Comparison of ENCODE assay signal across 15 cellular contexts in genomic region chr20:2729251-2729713, GRCh38. TPM values are rescaled to one million over a fixed set of nuclear protein-coding genes. Genes with fewer than 3 reads are reported as not detected.
DNase-seq lines count a peak whose midpoint lies in the region; ATAC-seq, FAIRE-seq and TF ChIP-seq lines count a peak whose summit lies in the region.
"Had no signal": no experiment of that assay in that cellular context is flagged by ENCODE, and none has a peak within 500 bp of the region (broad histone marks: within the 10 kb centered on the region; RNA-seq: fewer than 3 reads in every experiment).

No MANE protein-coding gene starts in this region.

- FAIRE-seq in GM12891 (lab: Jason Lieb, UNC) (peak; percentile 47), K562 (lab: Jason Lieb, UNC) (no peak)
- FAIRE-seq: GM19239 had no signal

- in situ Hi-C loops in K562 (cut with MboI), result no loop called here
- in situ Hi-C loops in transverse colon (cut with MboI; ENCODE audit: low pct_ligation_motif_present in 1 of 4, low pct_unique_long_range_greater_than_20kb in 1 of 4, low sequenced_read_pairs in 3 of 4), result no loop called here

- H4K20me1 ChIP-seq in K562 (replicated peaks; ENCODE audit: control insufficient read depth, insufficient read depth, low read length), result no peaks in the 10 kb centered on the region

- H3K36me3 ChIP-seq in BE2C, result no peaks in the 10 kb centered on the region
- H3K36me3 ChIP-seq in K562 (ENCODE audit: control insufficient read depth, insufficient read depth, low read length), result no peaks in the 10 kb centered on the region
- no peaks in the 10 kb centered on the region for H3K36me3 ChIP-seq in transverse colon

- POLR2A ChIA-PET in K562 (lab: Yijun Ruan, JAX), result interaction anchor here (0.8 kb wide), 1 partner anchor 16 kb away, joined by 3 read pairs; no protein-coding TSS in a partner anchor

- CTCF ChIA-PET in K562 (lab: Yijun Ruan, JAX; ENCODE audit: low intra/inter-chr PET ratio), result no interaction called here

- TF ChIP-seq POLR2A in GM12891 (IDR thresholded peaks at IDR 0.05; ENCODE audit: low read depth, low read length) (no peak), K562 (conservative IDR thresholded peaks at IDR 0.05) (no peak), transverse colon (IDR thresholded peaks at IDR 0.05) (no peak)

- TF ChIP-seq CTCF in BE2C (IDR thresholded peaks at IDR 0.05; ENCODE audit: low read depth, low read length) (no peak), K562 (IDR thresholded peaks at IDR 0.05 in 2 of 3, conservative IDR thresholded peaks at IDR 0.05 in 1 of 3; ENCODE audit: insufficient read depth in 2 of 3, low read depth in 1 of 3, low read length in 3 of 3) (no peak), transverse colon (IDR thresholded peaks at IDR 0.05) (no peak), coronary artery (IDR thresholded peaks at IDR 0.05) (no peak)

- no peak for TF ChIP-seq RAD21 in K562 (CRISPR knock-in tag; conservative IDR thresholded peaks at IDR 0.05 in 1 of 2, IDR thresholded peaks at IDR 0.05 in 1 of 2)

- no peak for TF ChIP-seq EP300 in K562 (IDR thresholded peaks at IDR 0.05; ENCODE audit: low read length)
- no peak for TF ChIP-seq EP300 in transverse colon (IDR thresholded peaks at IDR 0.05; ENCODE audit: low read depth)

- no peaks in the 10 kb centered on the region for H3K79me2 ChIP-seq in K562 (ENCODE audit: control insufficient read depth, insufficient read depth, low read length)

- H3K4me3 ChIP-seq in BE2C (ENCODE audit: low read depth, low read length), result no peak overlapping the region
- no peak overlapping the region for H3K4me3 ChIP-seq in K562
- H3K4me3 ChIP-seq in transverse colon, result no peak overlapping the region
- no peak overlapping the region for H3K4me3 ChIP-seq in coronary artery

- H3K9me3 ChIP-seq in BE2C (no peaks in the 10 kb centered on the region), K562 (replicated peaks; ENCODE audit: control insufficient read depth, insufficient read depth, low read depth, low read length) (no peaks in the 10 kb centered on the region), transverse colon (peaks cover 0 to 7% of the 10 kb centered on the region in 2 donors)

- 0% methylated on average over 6 of the region's 6 CpGs for WGBS in K562 (ENCODE audit: insufficient coverage, low coverage, missing lambda C conversion rate)
- WGBS in transverse colon (ENCODE audit: low coverage in 1 of 2), 2 donors, result 44 to 71% methylated on average over 2 to 6 of the region's 6 CpGs

- H2AFZ ChIP-seq in K562 (ENCODE audit: low read depth, low read length), result no peak overlapping the region

- BruUV-seq in K562 (replicated peaks; lab: Mats Ljungman, UMichigan), result no TSS peak

- H3K27me3 ChIP-seq in BE2C, result peaks cover 3% of the 10 kb centered on the region; the same call in 1 of the 2 replicates
- peaks cover 0 to 12% of the 10 kb centered on the region in 2 experiments; a peak in 3 of 5 replicates for H3K27me3 ChIP-seq in K562 (ENCODE audit: control insufficient read depth in 2 of 2, insufficient read depth in 2 of 2, low read length in 2 of 2)
- peaks cover 15% of the 10 kb centered on the region for H3K27me3 ChIP-seq in transverse colon

- no peak overlapping the region for H3K4me2 ChIP-seq in K562 (ENCODE audit: insufficient read depth, low read length)

- H3K27ac ChIP-seq in K562 (ENCODE audit: extremely low read depth, low read depth, low read length) (no peak overlapping the region), transverse colon (no peak overlapping the region), coronary artery (no peak overlapping the region)

- H3K9ac ChIP-seq in K562 (ENCODE audit: insufficient read depth in 1 of 2, low read depth in 2 of 2, low read length in 2 of 2), result no peak overlapping the region

- H3K9me1 ChIP-seq in K562 (ENCODE audit: control insufficient read depth, insufficient read depth, low read length), result no peaks in the 10 kb centered on the region

- H3K4me1 ChIP-seq in BE2C (no peaks in the 10 kb centered on the region; the same call in 1 of the 2 replicates), K562 (replicated peaks in 1 of 2; ENCODE audit: control insufficient read depth in 2 of 2, insufficient read depth in 2 of 2, low read length in 2 of 2) (no peaks in the 10 kb centered on the region), transverse colon (no peaks in the 10 kb centered on the region)
- H3K4me1 ChIP-seq: Caco-2 had no signal

- DNase-seq in BE2C, result peak; percentile 38
- no peak for DNase-seq in GM12891 (ENCODE audit: insufficient read length, low spot score)
- DNase-seq in UCSD-AML1 (lab: John Stamatoyannopoulos, UW; ENCODE audit: unreplicated experiment), result peak; percentile 60
- DNase-seq in K562 (ENCODE audit: extremely low read depth in 1 of 4, low spot score in 3 of 4), result peak in 2 of 4 experiments; percentile 14 to 21
- DNase-seq in ureter (ENCODE audit: low spot score), result no peak
- DNase-seq in transverse colon, result no peak
- DNase-seq in coronary artery (ENCODE audit: low spot score), result no peak
- DNase-seq: Caco-2, dermis blood vessel endothelial cell, glutamatergic neuron, HCEC 1CT, NCI-H524 treated with DMSO at 0.1 percent for 48 hours, trophoblast cell had no signal

- intact Hi-C loops in K562 (cut with micrococcal nuclease), result no loop called here
- intact Hi-C loops in transverse colon (cut with DNase I; ENCODE audit: low total_unique reads), result no loop called here

- ATAC-seq in K562 (peak; percentile 68), esophagus mucosa (no peak)

TF ChIP-seq in GM12891, 5 proteins besides CTCF, POLR2A, EP300 and RAD21:
- TF ChIP-seq SPI1 (IDR thresholded peaks at IDR 0.05; ENCODE audit: low read depth, low read length) (peak; percentile 67), TAF1 (IDR thresholded peaks at IDR 0.05; ENCODE audit: low read depth, low read length) (no peak)

TF ChIP-seq in K562, 482 proteins besides CTCF, POLR2A, EP300 and RAD21:
- peak; percentile 15; the same call in 1 of the 2 replicates for TF ChIP-seq TCF3 (CRISPR knock-in tag; IDR thresholded peaks at IDR 0.05)
- TF ChIP-seq SPI1 (IDR thresholded peaks at IDR 0.05; ENCODE audit: borderline replicate concordance, low read depth, low read length), result peak; percentile 51; the same call in 1 of the 2 replicates
- peak; percentile 52 for TF ChIP-seq CBFA2T3 (IDR thresholded peaks at IDR 0.05)
- TF ChIP-seq ZNF121 (CRISPR knock-in tag; conservative IDR thresholded peaks at IDR 0.05), result no peak
- TF ChIP-seq CBFA2T2 (conservative IDR thresholded peaks at IDR 0.05), result peak; percentile 18; the same call in 1 of the 2 replicates
- TF ChIP-seq ARID1B (IDR thresholded peaks at IDR 0.05), result 0 out of 2 replicates have a peak, but pooled peaks have one; percentile 10
- no peak for TF ChIP-seq GTF3C2 (IDR thresholded peaks at IDR 0.05; ENCODE audit: borderline replicate concordance, extremely low read depth, insufficient read length)
- TF ChIP-seq RCOR1 (IDR thresholded peaks at IDR 0.05; ENCODE audit: borderline replicate concordance in 1 of 2, low read depth in 2 of 2, low read length in 2 of 2), result peak in 1 of 2 experiments; percentile 58; a peak in 1 of 4 replicates

RNA-seq across cellular contexts. Expression of gene EBF4, which starts 36.7 kb away (rescaled TPM):
- polyA plus RNA-seq in BE2C (2012; ENCODE audit: insufficient read depth, insufficient read length, low read depth), result 1.7 TPM
- polyA plus RNA-seq in GM12891 (2012; ENCODE audit: low read depth, missing spikeins), result not detected
- total RNA-seq in K562 (2011; cell fraction: chromatin; rRNA removed; ENCODE audit: low replicate concordance), result 0.25 and 0.62 TPM in 2 replicates
- 0.17 and 0.39 TPM in 2 replicates for total RNA-seq in K562 (2011; cell fraction: nucleolus; rRNA removed)
- not detected in 2 replicates for total RNA-seq in K562 (2011; cell fraction: nucleoplasm; rRNA removed)
- total RNA-seq in K562 (2014; rRNA removed) (0.09 TPM in 1 of 2 replicates, not detected in the other), K562 (2014; rRNA removed; fragmentation: Illumina TruSeq; extraction: Trizol) (not detected in 2 replicates), K562 (2015; rRNA removed; fragmentation: Illumina TruSeq; extraction: Trizol) (not detected in 2 replicates), K562 (2021) (not detected in 2 replicates), ureter (30.3 TPM), transverse colon (100 to 1,000 TPM in 1 of 4 donors, 1 to 10 TPM in 3; 3.7 to 101 (median 5.4) TPM), esophagus mucosa (1.7 TPM)
- polyA plus RNA-seq in K562 (2011; rRNA removed) (0.04 TPM in 1 of 2 replicates, not detected in the other), K562 (2014; fragmentation: Illumina TruSeq; extraction: Trizol) (not detected in 2 replicates), K562 (2014; fragmentation: Nextera tagmentation; extraction: Ambion mirVana) (not detected), K562 (2014; rRNA removed) (not detected in 2 replicates)
- polyA plus RNA-seq in K562 (2011; cell fraction: cytosol; rRNA removed), result 0.03 and 0.16 TPM in 2 replicates
- polyA plus RNA-seq in K562 (2011; cell fraction: nucleus; rRNA removed), result 0.21 and 0.34 TPM in 2 replicates
- 0.32 TPM in 1 of 2 replicates, not detected in the other for polyA plus RNA-seq in K562 (2012)
- not detected in 2 replicates for polyA minus RNA-seq in K562 (2011; rRNA and poly(A)+ RNA removed)
- not detected in 2 replicates for polyA minus RNA-seq in K562 (2011; cell fraction: cytosol; rRNA and poly(A)+ RNA removed)
- polyA minus RNA-seq in K562 (2011; cell fraction: nucleus; rRNA and poly(A)+ RNA removed), result 0.22 TPM in 1 of 2 replicates, not detected in the other

Comparison
In these comparisons a context has a peak if more than half of its experiments do, and no peak if none do; other contexts are left out.
1. DNase-seq: peak in BE2C (single experiment) and UCSD-AML1 (single experiment); none in GM12891 (single experiment), ureter (single experiment), transverse colon (single experiment) and coronary artery (single experiment).